ENCODE assay signal across 1 cellular context in the genomic region with DNA sequence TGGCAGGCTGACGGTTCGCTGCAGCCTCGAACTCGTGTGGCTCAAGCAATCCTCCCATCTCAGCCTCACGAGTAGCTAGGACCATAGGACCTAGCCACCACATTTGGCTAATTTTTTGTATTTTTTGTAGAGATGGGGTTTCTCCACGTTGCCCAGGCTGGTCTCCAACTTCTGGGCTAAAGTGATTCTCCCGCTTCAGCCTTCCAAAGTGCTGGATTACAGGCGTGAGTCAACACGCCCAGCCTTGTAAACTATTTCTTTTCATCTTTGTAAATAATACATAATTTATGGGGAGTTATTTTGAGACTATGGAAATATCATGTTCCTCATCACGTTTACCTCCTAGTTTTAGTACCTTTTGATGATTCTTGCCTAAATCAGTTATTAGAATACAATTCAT.
TF ChIP-seq lines count a peak whose summit lies in the region.

No MANE protein-coding gene starts in this region.

TF ChIP-seq in IMR-90, 13 proteins besides CTCF, POLR2A, EP300 and RAD21:
- TF ChIP-seq BHLHE40 (IDR thresholded peaks at IDR 0.05; ENCODE audit: low read depth, low read length) (no peak), MAZ (IDR thresholded peaks at IDR 0.05; ENCODE audit: borderline replicate concordance, low read depth, low read length) (no peak)
